8 cellular contexts compared by ENCODE assay signal in the genomic region with DNA sequence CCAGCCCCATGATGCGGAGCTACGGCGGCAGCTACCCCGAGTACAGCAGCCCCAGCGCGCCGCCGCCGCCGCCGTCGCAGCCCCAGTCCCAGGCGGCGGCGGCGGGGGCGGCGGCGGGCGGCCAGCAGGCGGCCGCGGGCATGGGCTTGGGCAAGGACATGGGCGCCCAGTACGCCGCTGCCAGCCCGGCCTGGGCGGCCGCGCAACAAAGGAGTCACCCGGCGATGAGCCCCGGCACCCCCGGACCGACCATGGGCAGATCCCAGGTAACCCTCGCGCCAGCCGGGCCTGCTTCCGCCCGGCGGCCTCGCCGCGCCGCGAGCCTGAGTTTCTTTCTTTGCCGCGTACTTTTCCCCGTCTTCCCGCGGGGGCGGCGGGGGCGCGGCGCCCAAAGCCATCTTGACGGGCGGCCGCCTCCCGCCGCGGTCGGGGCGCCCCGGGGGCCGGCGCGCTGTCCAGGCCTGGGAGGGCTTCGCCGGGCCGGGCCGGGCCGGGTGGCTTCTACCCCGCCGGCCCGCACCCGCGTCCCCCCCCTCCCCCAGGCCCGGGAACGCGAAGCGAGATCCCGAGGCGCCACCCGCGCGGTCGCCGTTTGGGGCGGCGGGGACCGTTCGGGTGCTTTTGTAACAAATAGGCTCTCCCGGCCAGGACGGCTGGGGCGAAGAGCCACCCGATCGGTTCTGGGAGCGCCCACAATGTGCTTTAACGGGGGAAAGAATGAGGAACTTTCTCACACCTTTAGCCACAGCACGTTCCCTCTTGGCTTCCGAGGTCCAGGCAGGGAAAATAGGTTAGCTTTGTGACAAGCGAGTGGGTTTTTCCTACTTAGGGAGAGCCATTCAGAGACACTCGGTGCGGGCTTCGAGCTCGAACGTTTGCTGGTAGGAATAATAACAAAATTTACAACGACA. TPM values are rescaled to one million over a fixed set of nuclear protein-coding genes. Genes with fewer than 3 reads are reported as not detected.
DNase-seq lines count a peak whose midpoint lies in the region; ATAC-seq, FAIRE-seq and TF ChIP-seq lines count a peak whose summit lies in the region.

No MANE protein-coding gene starts in this region.

- H4K20me1 ChIP-seq in GM23248 (ENCODE audit: insufficient read depth) = no peaks in the 10 kb centered on the region

- H3K36me3 ChIP-seq in BJ (ENCODE audit: control insufficient read depth, insufficient read depth, low read length) = no peaks in the 10 kb centered on the region
- no peaks in the 10 kb centered on the region for H3K36me3 ChIP-seq in GM23248 (ENCODE audit: low read depth)
- no peaks in the 10 kb centered on the region; the same call in 1 of the 2 replicates for H3K36me3 ChIP-seq in Panc1 (ENCODE audit: control insufficient read depth, insufficient read depth, low read length)
- H3K36me3 ChIP-seq in pancreas = no peaks in the 10 kb centered on the region

- H3F3A ChIP-seq in GM23248 (ENCODE audit: insufficient read depth) = peaks cover 56% of the 10 kb centered on the region

- H3K9me3 Mint-ChIP-seq in type B pancreatic cell = no peaks in the 10 kb centered on the region

- no peak for DNase-seq in BJ (ENCODE audit: low read depth)
- peak; percentile 72 for DNase-seq in GM23248
- no peak for DNase-seq in Panc1 (ENCODE audit: low read depth, low spot score)
- peak in 3 of 4 experiments; percentile 25 to 49 (median 40) for DNase-seq in activated naive CD4-positive, alpha-beta T cell (lab: John Stamatoyannopoulos, UW)
- peak in 39 of 42 donors; percentile 32 to 82 (median 61) for DNase-seq in head of caudate nucleus
- peak; percentile 46 to 85 (median 60) for DNase-seq in pancreas
- DNase-seq in type B pancreatic cell (ENCODE audit: extremely low spot score, unreplicated experiment) = no peak

- H3K4me1 Mint-ChIP-seq in type B pancreatic cell (ENCODE audit: unreplicated experiment) = peaks cover 47% of the 10 kb centered on the region

- FAIRE-seq in pancreas (lab: Jason Lieb, UNC) = no peak

- ATAC-seq in Panc1 = peak; percentile 50
- peak; percentile 38 to 54 (median 42) for ATAC-seq in pancreas
- ATAC-seq in HG03442 (IDR thresholded peaks at IDR 0.05; ENCODE audit: unreplicated experiment) = no peak

- peak overlapping the region; percentile 93 for H3K4me3 Mint-ChIP-seq in type B pancreatic cell

- no peaks in the 10 kb centered on the region for H3K27me3 Mint-ChIP-seq in type B pancreatic cell

- intact Hi-C loops in Panc1 (cut with micrococcal nuclease; ENCODE audit: unreplicated experiment) = loop anchor here (5.0 to 10.0 kb wide), 3 partner anchors 215 to 1452 kb away; no protein-coding TSS in a partner anchor
- intact Hi-C loops in head of caudate nucleus (cut with DNase I) = loop anchor here (2.0 to 10.0 kb wide), 2 partner anchors 215 to 241 kb away; no protein-coding TSS in a partner anchor
- intact Hi-C loops in pancreas (cut with DNase I) = loop anchor here in 1 of 3 donors (10.0 kb wide), 3 partner anchors 95 to 215 kb away; no protein-coding TSS in a partner anchor

- peak overlapping the region; percentile 86 for H3K27ac Mint-ChIP-seq in type B pancreatic cell

- H3K27me3 ChIP-seq in BJ (ENCODE audit: control insufficient read depth, insufficient read depth, low read length) = no peaks in the 10 kb centered on the region
- no peaks in the 10 kb centered on the region for H3K27me3 ChIP-seq in GM23248 (replicated peaks; ENCODE audit: insufficient read depth)
- no peaks in the 10 kb centered on the region for H3K27me3 ChIP-seq in Panc1 (ENCODE audit: control insufficient read depth, insufficient read depth, low read length)
- no peaks in the 10 kb centered on the region for H3K27me3 ChIP-seq in pancreas

- no peaks in the 10 kb centered on the region for H3K9me2 ChIP-seq in GM23248 (ENCODE audit: insufficient read depth)

- H3K4me3 ChIP-seq in BJ (ENCODE audit: low read depth, low read length) (peak overlapping the region; percentile 82), GM23248 (peak overlapping the region; percentile 79), Panc1 (ENCODE audit: low read depth in 2 of 2, low read length in 2 of 2) (peak overlapping the region; percentile 91 to 95), pancreas (peak overlapping the region; percentile 46 to 85 (median 74))

- WGBS in GM23248 (ENCODE audit: low coverage in 1 of 2, low lambda C conversion rate in 2 of 2, missing lambda C conversion rate in 2 of 2), 2 experiments = 0 to 3% methylated on average over 51 to 90 of the region's 109 CpGs
- WGBS in pancreas, 2 donors = 0 to 2% methylated on average over 26 to 109 of the region's 109 CpGs

- peaks cover 69% of the 10 kb centered on the region for H3K79me2 ChIP-seq in GM23248 (ENCODE audit: insufficient read depth)

- BruUV-seq in Panc1 (replicated peaks; lab: Mats Ljungman, UMichigan) = no TSS peak

- H3K4me1 ChIP-seq in GM23248 (ENCODE audit: insufficient read depth) (peaks cover 52% of the 10 kb centered on the region), Panc1 (ENCODE audit: control insufficient read depth, insufficient read depth, low read length) (peaks cover 46% of the 10 kb centered on the region), pancreas (peaks cover 10 to 38% (median 22%) of the 10 kb centered on the region in 3 donors)

- H3K4me2 ChIP-seq in GM23248 (ENCODE audit: unreplicated experiment) = peak overlapping the region; percentile 92

- peak overlapping the region; percentile 75; the same call in 1 of the 2 replicates for H2AFZ ChIP-seq in GM23248

- TF ChIP-seq CTCF in BJ (IDR thresholded peaks at IDR 0.05; ENCODE audit: insufficient read depth, low read depth, low read length) = no peak
- TF ChIP-seq CTCF in Panc1 (IDR thresholded peaks at IDR 0.05) = peak; percentile 33
- no peak for TF ChIP-seq CTCF in pancreas (IDR thresholded peaks at IDR 0.05)
- peak; percentile 43 for TF ChIP-seq CTCF in type B pancreatic cell (conservative IDR thresholded peaks at IDR 0.05)

- POLR2A ChIA-PET in BJ (lab: Charles Lee) = interaction anchor here (0.9 kb wide), 1 partner anchor 59 kb away, joined by 3 read pairs; no protein-coding TSS in a partner anchor
- POLR2A ChIA-PET in Panc1 (lab: Charles Lee) = no interaction called here

- H3K9me3 ChIP-seq in GM23248 (ENCODE audit: low read depth) (no peaks in the 10 kb centered on the region), Panc1 (ENCODE audit: control insufficient read depth, insufficient read depth, low read depth, low read length) (no peaks in the 10 kb centered on the region), pancreas (no peaks in the 10 kb centered on the region)

- peak overlapping the region; percentile 85 for H3K27ac ChIP-seq in GM23248
- peak overlapping the region; percentile 95 for H3K27ac ChIP-seq in Panc1 (ENCODE audit: low read length)
- H3K27ac ChIP-seq in pancreas = peak overlapping the region; percentile 81 to 99 (median 96)

- CTCF ChIA-PET in BJ (lab: Yijun Ruan, JAX) = no interaction called here
- CTCF ChIA-PET in Panc1 (lab: Charles Lee) = no interaction called here

- H3K36me3 Mint-ChIP-seq in type B pancreatic cell = peaks cover 3% of the 10 kb centered on the region

- in situ Hi-C loops in GM23248 (cut with MboI) = loop anchor here (10.0 kb wide), 1 partner anchor 255 kb away; no protein-coding TSS in a partner anchor
- in situ Hi-C loops in Panc1 (cut with HindIII; ENCODE audit: low pct_unique_long_range_greater_than_20kb, low sequenced_read_pairs) = no loop called here

- H3K9ac ChIP-seq in GM23248 = peak overlapping the region; percentile 94

RNA-seq across cellular contexts. Expression of gene ARID1B, which starts 2.3 kb away (rescaled TPM):
- polyA plus RNA-seq in BJ (2011; rRNA removed) (14.1 and 17.0 TPM in 2 replicates), GM23248 (2016; fragmentation: Nextera tagmentation; extraction: Ambion mirVana) (19.3 and 21.2 TPM in 2 replicates), pancreas (10 to 100 TPM; 16.2 to 16.4 TPM)
- polyA minus RNA-seq in BJ (2011; rRNA and poly(A)+ RNA removed) = 102 and 103 TPM in 2 replicates
- 19.3 and 25.5 TPM in 2 replicates for total RNA-seq in GM23248 (2014; rRNA removed; shearing (Covaris generic))
- total RNA-seq in Panc1 (2021; ENCODE audit: unreplicated experiment) (91.7 TPM), pancreas (10 to 100 TPM; 32.1 to 68.0 (median 43.7) TPM), type B pancreatic cell (ENCODE audit: low replicate concordance) (66.2 and 97.2 TPM in 2 replicates)
- polyA plus RNA-seq in Panc1 (2012; ENCODE audit: insufficient read length) = 53.4 TPM

Comparison
In these comparisons a context has a peak if more than half of its experiments do, and no peak if none do; other contexts are left out.
1. DNase-seq: peak in GM23248 (single experiment), activated naive CD4-positive, alpha-beta T cell (3 of 4), head of caudate nucleus (39 of 42) and pancreas (6 of 6); none in BJ (single experiment), Panc1 (single experiment) and type B pancreatic cell (single experiment).
2. CTCF ChIP-seq: peak in Panc1 (single experiment) and type B pancreatic cell (single experiment); none in BJ (single experiment) and pancreas (0 of 4).
3. Peak in every context shown above with its lines, with median percentiles within 50 percentile points of each other: H3K4me3 ChIP-seq and H3K27ac ChIP-seq.